8 cellular contexts compared by ENCODE assay signal in the genomic region with DNA sequence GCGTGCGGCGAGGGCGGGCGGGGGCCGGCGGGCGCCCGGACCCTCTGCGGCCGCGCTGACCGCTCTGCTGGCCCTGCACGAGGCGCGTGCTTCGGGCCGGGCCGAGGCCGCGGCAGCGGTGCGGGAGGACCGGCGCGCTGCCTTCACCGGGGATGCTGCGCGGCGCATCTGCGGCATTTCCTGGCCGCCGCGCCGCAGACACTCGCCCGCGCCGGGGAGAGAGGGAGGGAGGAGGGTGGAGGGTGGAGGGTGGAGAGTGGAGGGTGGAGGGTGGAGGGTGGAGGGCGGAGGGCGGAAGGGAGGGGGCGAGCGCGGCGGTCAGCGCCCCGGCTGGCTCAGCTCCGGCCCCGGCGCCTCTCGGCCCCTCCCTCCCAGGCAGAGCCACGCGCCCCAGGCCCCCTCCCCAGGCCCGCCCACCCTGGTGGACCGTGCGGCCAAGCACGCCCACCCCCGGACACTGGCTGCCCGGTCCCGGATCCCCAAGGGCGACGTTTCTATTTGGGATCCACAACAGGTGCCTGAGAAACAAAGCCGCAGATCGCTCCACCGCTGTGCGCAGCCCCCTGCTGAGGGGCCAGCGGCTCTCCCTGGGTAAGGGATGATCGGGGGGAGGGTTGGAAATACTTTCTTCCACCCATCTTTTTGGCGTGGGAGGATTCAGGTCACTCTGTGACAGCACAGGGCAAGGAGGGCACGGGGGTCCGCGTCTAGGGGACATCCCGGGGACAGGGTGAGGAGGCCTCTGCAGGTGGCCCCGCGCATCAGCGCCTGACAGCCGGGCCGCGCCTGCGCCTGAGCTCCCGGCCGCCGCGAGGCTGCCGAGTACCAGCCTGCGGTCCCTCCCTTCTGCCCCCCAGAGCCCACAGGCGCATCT.
DNase-seq lines count a peak whose midpoint lies in the region; ATAC-seq and TF ChIP-seq lines count a peak whose summit lies in the region.

No MANE protein-coding gene starts in this region.

- H3K4me3 ChIP-seq in CD8-positive, alpha-beta memory T cell (ENCODE audit: low read length): no peak overlapping the region
- peak overlapping the region; percentile 61 to 80 for H3K4me3 ChIP-seq in mucosa of rectum (ENCODE audit: low read length in 2 of 2)

- peaks cover 0 to 3% (median 0%) of the 10 kb centered on the region in 5 donors for H3K9me3 Mint-ChIP-seq in CD8-positive, alpha-beta memory T cell

- CTCF ChIA-PET in CD8-positive, alpha-beta memory T cell (lab: Charles Lee): no interaction called here

- H3K9me3 ChIP-seq in CD8-positive, alpha-beta memory T cell (ENCODE audit: low read length): no peaks in the 10 kb centered on the region
- H3K9me3 ChIP-seq in mucosa of rectum (ENCODE audit: control insufficient read depth in 2 of 2, low read length in 2 of 2): no peaks in the 10 kb centered on the region

- peaks cover 11% of the 10 kb centered on the region for H3K27me3 ChIP-seq in CD8-positive, alpha-beta memory T cell (ENCODE audit: insufficient read depth, low read length, poor library complexity, severe bottlenecking)
- H3K27me3 ChIP-seq in mucosa of rectum (ENCODE audit: control insufficient read depth in 2 of 2, insufficient read depth in 2 of 2, low read length in 2 of 2): peaks cover 8 to 25% of the 10 kb centered on the region in 2 donors

- H3K4me1 Mint-ChIP-seq in CD8-positive, alpha-beta memory T cell: peaks cover 4 to 13% (median 8%) of the 10 kb centered on the region in 3 donors

- peak overlapping the region; percentile 26 to 67 for H3K9ac ChIP-seq in mucosa of rectum (ENCODE audit: low read depth in 1 of 2, low read length in 2 of 2)

- H3K27ac Mint-ChIP-seq in CD8-positive, alpha-beta memory T cell: no peak overlapping the region

- peaks cover 26 to 71% of the 10 kb centered on the region in 2 donors for H3K27me3 Mint-ChIP-seq in CD8-positive, alpha-beta memory T cell

- H3K27ac ChIP-seq in CD8-positive, alpha-beta memory T cell (ENCODE audit: low read depth, low read length): no peak overlapping the region
- peak overlapping the region; percentile 72 to 75 for H3K27ac ChIP-seq in mucosa of rectum (ENCODE audit: low read depth in 2 of 2, low read length in 2 of 2)

- DNase-seq in CD8-positive, alpha-beta memory T cell: peak in 3 of 5 donors; percentile 32 to 52 (median 48)
- peak; percentile 95 for DNase-seq in NCI-H82 (lab: John Stamatoyannopoulos, UW)
- peak; percentile 25 for DNase-seq in activated CD8-positive, alpha-beta memory T cell treated with anti-CD3 and anti-CD28 coated beads, Interleukin-2, amount 50 U/mL, for 4 hours
- peak; percentile 84 to 87 for DNase-seq in erythroblast (lab: John Stamatoyannopoulos, UW)
- DNase-seq in stimulated activated naive CD4-positive, alpha-beta T cell treated with Interleukin-2 at 50 U/mL for 16 hours (lab: John Stamatoyannopoulos, UW): peak; percentile 36

- H3K36me3 Mint-ChIP-seq in CD8-positive, alpha-beta memory T cell: no peaks in the 10 kb centered on the region

- no peaks in the 10 kb centered on the region for H3K36me3 ChIP-seq in CD8-positive, alpha-beta memory T cell (ENCODE audit: insufficient read depth, low read length)
- H3K36me3 ChIP-seq in mucosa of rectum (ENCODE audit: control insufficient read depth in 2 of 2, insufficient read depth in 2 of 2, low read length in 2 of 2): no peaks in the 10 kb centered on the region

- TF ChIP-seq POLR2A in erythroblast (IDR thresholded peaks at IDR 0.05; ENCODE audit: low read length): no peak

- POLR2A ChIA-PET in CD8-positive, alpha-beta memory T cell (lab: Charles Lee): no interaction called here

- peak; percentile 78 for ATAC-seq in GM19328 (IDR thresholded peaks at IDR 0.05; ENCODE audit: unreplicated experiment)
- ATAC-seq in HG03442 (IDR thresholded peaks at IDR 0.05; ENCODE audit: unreplicated experiment): peak; percentile 78

- peaks cover 3% of the 10 kb centered on the region for H3K4me1 ChIP-seq in CD8-positive, alpha-beta memory T cell (ENCODE audit: insufficient read depth, low read length)
- peaks cover 7 to 8% of the 10 kb centered on the region in 2 donors for H3K4me1 ChIP-seq in mucosa of rectum (ENCODE audit: control insufficient read depth in 2 of 2, insufficient read depth in 2 of 2, low read length in 2 of 2)

- peak overlapping the region in 6 of 7 donors; percentile 39 to 70 (median 52) for H3K4me3 Mint-ChIP-seq in CD8-positive, alpha-beta memory T cell

Comparison
In these comparisons a context has a peak if more than half of its experiments do, and no peak if none do; other contexts are left out.
1. DNase-seq: peak in every context shown above with its lines; median percentile 95 in NCI-H82; 86 in erythroblast; 48 in CD8-positive, alpha-beta memory T cell; 36 in stimulated activated naive CD4-positive, alpha-beta T cell treated with Interleukin-2 at 50 U/mL for 16 hours; 25 in activated CD8-positive, alpha-beta memory T cell treated with anti-CD3 and anti-CD28 coated beads, Interleukin-2, amount 50 U/mL, for 4 hours.